ENCODE assay signal across 10 cellular contexts in genomic region chr12:120720234-120720968, GRCh38. TPM values are rescaled to one million over a fixed set of nuclear protein-coding genes. Genes with fewer than 3 reads are reported as not detected.
DNase-seq lines count a peak whose midpoint lies in the region; ATAC-seq, FAIRE-seq and TF ChIP-seq lines count a peak whose summit lies in the region.
"Had no signal": no experiment of that assay in that cellular context is flagged by ENCODE, and none has a peak within 500 bp of the region (broad histone marks: within the 10 kb centered on the region; RNA-seq: fewer than 3 reads in every experiment).

No MANE protein-coding gene starts in this region.

- H3K27me3 ChIP-seq in breast epithelium = no peaks in the 10 kb centered on the region
- H3K27me3 ChIP-seq in bronchial epithelial cell (ENCODE audit: control insufficient read depth, insufficient read depth, low read length) = no peaks in the 10 kb centered on the region
- H3K27me3 ChIP-seq in upper lobe of right lung = no peaks in the 10 kb centered on the region

- no peak overlapping the region for H3K4me3 Mint-ChIP-seq in MCF 10A (ENCODE audit: unreplicated experiment)
- no peak overlapping the region for H3K4me3 Mint-ChIP-seq in immature natural killer cell

- H3K4me1 Mint-ChIP-seq in MCF 10A (ENCODE audit: insufficient read depth, unreplicated experiment) (peaks cover 16% of the 10 kb centered on the region), immature natural killer cell (peaks cover 9 to 11% of the 10 kb centered on the region in 2 donors)

- H3K4me1 ChIP-seq in breast epithelium (no peaks in the 10 kb centered on the region), upper lobe of right lung (peaks cover 19% of the 10 kb centered on the region)

- H3K4me3 ChIP-seq in breast epithelium (no peak overlapping the region), bronchial epithelial cell (ENCODE audit: low read depth, low read length) (no peak overlapping the region), upper lobe of right lung (no peak overlapping the region)

- peak; percentile 61 for DNase-seq in MCF 10A (ENCODE audit: unreplicated experiment)
- no peak for DNase-seq in breast epithelium (ENCODE audit: low spot score in 2 of 2)
- peak; percentile 66 for DNase-seq in bronchial epithelial cell (ENCODE audit: low read depth)
- DNase-seq in kidney glomerular epithelial cell (lab: John Stamatoyannopoulos, UW) = peak; percentile 11
- DNase-seq in upper lobe of right lung = no peak
- no peak for DNase-seq in immature natural killer cell
- no peak for DNase-seq in NK-92 (lab: John Stamatoyannopoulos, UW; ENCODE audit: unreplicated experiment)
- DNase-seq: activated CD4-positive, alpha-beta T cell treated with anti-CD3 and anti-CD28 coated beads, Interleukin-2, amount 50 U/mL, for 4 hours; NCI-H2107 had no signal

- BruUV-seq in MCF 10A (replicated peaks; lab: Mats Ljungman, UMichigan) = no TSS peak

- peaks cover 78% of the 10 kb centered on the region for H3K36me3 Mint-ChIP-seq in MCF 10A (ENCODE audit: insufficient read depth, unreplicated experiment)
- peaks cover 25 to 54% (median 25%) of the 10 kb centered on the region in 3 donors for H3K36me3 Mint-ChIP-seq in immature natural killer cell

- TF ChIP-seq POLR2A in breast epithelium (IDR thresholded peaks at IDR 0.05) = no peak

- H3K27ac Mint-ChIP-seq in MCF 10A (ENCODE audit: low read depth, unreplicated experiment) = peak overlapping the region; percentile 57
- H3K27ac Mint-ChIP-seq in immature natural killer cell = no peak overlapping the region

- FAIRE-seq in bronchial epithelial cell (lab: Jason Lieb, UNC) = peak; percentile 23

- H3K27ac ChIP-seq in breast epithelium = peak overlapping the region in 1 of 2 donors; percentile 16
- H3K27ac ChIP-seq in upper lobe of right lung = no peak overlapping the region

- intact Hi-C loops in MCF 10A (cut with micrococcal nuclease) (no loop called here), breast epithelium (cut with DNase I; ENCODE audit: low total_unique reads) (no loop called here), upper lobe of right lung (cut with DNase I) (no loop called here)

- TF ChIP-seq CTCF in MCF 10A (IDR thresholded peaks at IDR 0.05; ENCODE audit: unreplicated experiment) = no peak
- no peak for TF ChIP-seq CTCF in breast epithelium (IDR thresholded peaks at IDR 0.05)
- no peak for TF ChIP-seq CTCF in bronchial epithelial cell (IDR thresholded peaks at IDR 0.05; ENCODE audit: insufficient read depth, low read length, severe bottlenecking)
- TF ChIP-seq CTCF in upper lobe of right lung (IDR thresholded peaks at IDR 0.05) = no peak

- CTCF ChIA-PET in MCF 10A (lab: Yijun Ruan, JAX) = interaction anchor here (0.6 to 1.9 kb wide), 8 partner anchors 9 to 265 kb away, joined by 3 to 6 read pairs (median 4); partner anchors contain the start of gene UNC119B

- H3K9me3 ChIP-seq in breast epithelium (no peaks in the 10 kb centered on the region), upper lobe of right lung (no peaks in the 10 kb centered on the region)

- H3K27me3 Mint-ChIP-seq in MCF 10A (ENCODE audit: insufficient read depth, unreplicated experiment) = no peaks in the 10 kb centered on the region
- peaks cover 0 to 1% (median 0%) of the 10 kb centered on the region in 3 donors for H3K27me3 Mint-ChIP-seq in immature natural killer cell (ENCODE audit: low read depth in 3 of 3)

- H3K9me3 Mint-ChIP-seq in MCF 10A (ENCODE audit: unreplicated experiment) = no peaks in the 10 kb centered on the region
- no peaks in the 10 kb centered on the region for H3K9me3 Mint-ChIP-seq in immature natural killer cell

- H3K36me3 ChIP-seq in breast epithelium = peaks cover 9% of the 10 kb centered on the region
- H3K36me3 ChIP-seq in bronchial epithelial cell (ENCODE audit: control insufficient read depth, insufficient read depth, low read length) = peaks cover 26% of the 10 kb centered on the region
- H3K36me3 ChIP-seq in upper lobe of right lung = peaks cover 85% of the 10 kb centered on the region

- POLR2A ChIA-PET in MCF 10A (lab: Yijun Ruan, JAX) = interaction anchor here (0.8 to 1.8 kb wide), 6 partner anchors 10 to 204 kb away, joined by 3 to 17 read pairs (median 3); partner anchors contain the start of genes MLEC, POP5 and UNC119B

- ATAC-seq in upper lobe of right lung (peak; percentile 66), HG03135 (IDR thresholded peaks at IDR 0.05; ENCODE audit: unreplicated experiment) (no peak)

RNA-seq across cellular contexts. Expression of gene ACADS, which starts 5.2 kb away (rescaled TPM):
- 1.9 and 2.1 TPM in 2 replicates for total RNA-seq in MCF 10A (2022)
- total RNA-seq in breast epithelium = 100 to 1,000 TPM in 1 of 3 donors, 10 to 100 TPM in 2; 38.3 to 114 (median 54.3) TPM
- total RNA-seq in bronchial epithelial cell = 7.4 and 8.2 TPM in 2 replicates
- 20.9 TPM for total RNA-seq in upper lobe of right lung
- 10 to 100 TPM; 27.1 to 48.3 (median 40.8) TPM for polyA plus RNA-seq in immature natural killer cell

RNA-seq across cellular contexts. Expression of gene UNC119B, which starts 10.1 kb away (rescaled TPM):
- total RNA-seq in MCF 10A (2022) (31.0 and 34.7 TPM in 2 replicates), breast epithelium (10 to 100 TPM; 19.2 to 24.0 (median 22.0) TPM), bronchial epithelial cell (12.9 and 19.5 TPM in 2 replicates), upper lobe of right lung (23.0 TPM)
- 1 to 10 TPM; 5.1 to 6.2 (median 5.8) TPM for polyA plus RNA-seq in immature natural killer cell

RNA-seq across cellular contexts. Expression of gene MLEC, which starts 33.5 kb away (rescaled TPM):
- total RNA-seq in MCF 10A (2022) (107 and 144 TPM in 2 replicates), breast epithelium (10 to 100 TPM; 67.6 to 75.4 (median 67.8) TPM), bronchial epithelial cell (60.3 and 61.9 TPM in 2 replicates), upper lobe of right lung (115 TPM)
- polyA plus RNA-seq in immature natural killer cell = 100 to 1,000 TPM in 1 of 3 donors, 10 to 100 TPM in 2; 77.7 to 109 (median 81.6) TPM

Comparison
In these comparisons a context has a peak if more than half of its experiments do, and no peak if none do; other contexts are left out.
1. DNase-seq: peak in MCF 10A (single experiment), bronchial epithelial cell (single experiment) and kidney glomerular epithelial cell (single experiment); none in breast epithelium (0 of 2), upper lobe of right lung (single experiment), immature natural killer cell (0 of 3) and NK-92 (single experiment).